ENCODE assay signal across 33 cellular contexts in genomic region chr10:91939653-91940052, GRCh38.
"Had no signal": no experiment of that assay in that cellular context is flagged by ENCODE, and none has a peak within 500 bp of the region (broad histone marks: within the 10 kb centered on the region; RNA-seq: fewer than 3 reads in every experiment).

No MANE protein-coding gene starts in this region.

- H3K4me1 ChIP-seq: adrenal gland, ascending aorta, body of pancreas, breast epithelium had no signal

- DNase-seq: activated effector memory CD4-positive, alpha-beta T cell treated with anti-CD3 and anti-CD28 coated beads, Interleukin-2, amount 50 U/mL, for 16 hours; activated effector memory CD4-positive, alpha-beta T cell treated with Interleukin-2 at 50 U/mL for 16 hours; activated gamma-delta T cell; activated gamma-delta T cell treated with Interleukin-2 at 50 U/mL for 16 hours; activated naive CD4-positive, alpha-beta T cell; activated naive CD4-positive, alpha-beta T cell treated with anti-CD3 and anti-CD28 coated beads for 36 hours; activated naive CD4-positive, alpha-beta T cell treated with anti-CD3 and anti-CD28 coated beads, Interleukin-2, amount 10 ng/mL, durations not matched to agents 7 days and 5 days; activated naive CD4-positive, alpha-beta T cell treated with anti-CD3 and anti-CD28 coated beads, Interleukin-2, amount 50 U/mL, for 16 hours; activated naive CD4-positive, alpha-beta T cell treated with Interleukin-2 at 50 U/mL for 16 hours; activated naive CD8-positive, alpha-beta T cell treated with anti-CD3 and anti-CD28 coated beads for 36 hours; activated naive CD8-positive, alpha-beta T cell treated with anti-CD3 and anti-CD28 coated beads, Interleukin-2, amount 10 ng/mL, durations not matched to agents 7 days and 5 days; activated naive CD8-positive, alpha-beta T cell treated with anti-CD3 and anti-CD28 coated beads, Interleukin-2, amount 50 U/mL, for 24 hours; activated T-cell treated with anti-CD3 and anti-CD28 coated beads, Interleukin-2, amount 50 U/mL, for 1 hour; activated T-cell treated with anti-CD3 and anti-CD28 coated beads, Interleukin-2, amount 50 U/mL, for 24 hours; activated T-cell treated with anti-CD3 and anti-CD28 coated beads, Interleukin-2, amount 50 U/mL, for 4 hours; activated T-cell treated with anti-CD3 and anti-CD28 coated beads, Interleukin-2, amount 50 U/mL, for 48 hours; activated T-cell treated with anti-CD3 and anti-CD28 coated beads, Interleukin-2, amount 50 U/mL, for 72 hours; adrenal gland; amniotic stem cell; amygdala; anterior cingulate cortex; body of pancreas; brain microvascular endothelial cell; caudate nucleus; central memory CD4-positive, alpha-beta T cell; cerebellar nuclear complex had no signal

- H3K27me3 ChIP-seq: adrenal gland, ascending aorta, body of pancreas, brain microvascular endothelial cell, breast epithelium, cardiac muscle cell had no signal

- FAIRE-seq: astrocyte, bronchial epithelial cell had no signal

- H3K36me3 ChIP-seq: breast epithelium had no signal

- H3K27ac ChIP-seq: adrenal gland, ascending aorta, body of pancreas, brain microvascular endothelial cell, breast epithelium, cardiac muscle cell had no signal

- H3K9me3 ChIP-seq: adrenal gland, ascending aorta, body of pancreas, breast epithelium had no signal

- ATAC-seq: activated naive CD4-positive, alpha-beta T cell treated with anti-CD3 and anti-CD28 coated beads, Interleukin-2, amount 50 U/mL, for 72 hours; activated naive CD8-positive, alpha-beta T cell treated with anti-CD3 and anti-CD28 coated beads, Interleukin-2, amount 50 U/mL, for 24 hours; activated T-cell treated with anti-CD3 and anti-CD28 coated beads, Interleukin-2, amount 50 U/mL, for 4 hours; activated T-cell treated with anti-CD3 and anti-CD28 coated beads, Interleukin-2, amount 50 U/mL, for 72 hours; activated T-helper 17 cell treated with anti-CD3 and anti-CD28 coated beads, Interleukin-2, amount 50 U/mL, for 72 hours; body of pancreas had no signal

- H3K4me3 ChIP-seq: adrenal gland, ascending aorta, body of pancreas, breast epithelium, cardiac muscle cell had no signal
